1 cellular context compared by ENCODE assay signal in genomic region chr9:133888779-133889491, GRCh38.
TF ChIP-seq lines count a peak whose summit lies in the region.

No MANE protein-coding gene starts in this region.

TF ChIP-seq in SK-N-SH, 30 proteins besides CTCF, POLR2A, EP300 and RAD21 (continued from another document):
- TF ChIP-seq REST (IDR thresholded peaks at IDR 0.05; ENCODE audit: low read depth, low read length) (no peak), RFX5 (IDR thresholded peaks at IDR 0.05; ENCODE audit: low read length) (no peak), FOSL2 (IDR thresholded peaks at IDR 0.05; ENCODE audit: borderline replicate concordance, low read depth) (no peak)
